In the genomic region with DNA sequence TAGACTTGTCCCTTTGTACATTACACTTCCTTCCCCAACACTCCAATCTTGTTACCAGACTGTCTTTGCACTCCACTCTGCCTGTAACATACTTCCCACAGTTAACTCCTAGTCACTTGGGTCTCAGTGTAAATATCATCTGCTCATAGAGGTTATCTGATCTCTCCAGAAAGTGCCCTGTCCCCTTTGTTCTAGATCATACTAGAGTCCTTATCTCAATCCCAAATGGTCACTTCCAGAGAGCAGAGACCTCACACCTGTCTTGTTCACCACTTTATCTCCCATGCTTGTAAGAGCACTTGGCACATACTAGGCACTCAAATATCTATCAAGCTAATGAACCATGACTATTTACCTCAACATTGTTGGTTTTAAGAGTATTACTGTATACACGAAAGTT, we compare ENCODE assay signal across 17 cellular contexts. TPM values are rescaled to one million over a fixed set of nuclear protein-coding genes. Genes with fewer than 3 reads are reported as not detected.
DNase-seq lines count a peak whose midpoint lies in the region; ATAC-seq lines count a peak whose summit lies in the region.
"Had no signal": no experiment of that assay in that cellular context is flagged by ENCODE, and none has a peak within 500 bp of the region (broad histone marks: within the 10 kb centered on the region; RNA-seq: fewer than 3 reads in every experiment).

No MANE protein-coding gene starts in this region.

- no peak for DNase-seq in activated naive CD4-positive, alpha-beta T cell treated with anti-CD3 and anti-CD28 coated beads, Interleukin-2, amount 50 U/mL, for 72 hours (ENCODE audit: low spot score in 2 of 2)
- DNase-seq in activated naive CD4-positive, alpha-beta T cell treated with anti-CD3 and anti-CD28 coated beads, Interleukin-2, amount 50 U/mL, for 16 hours: no peak
- DNase-seq in NCI-H2196 treated with DMSO at 0.1 percent for 48 hours (lab: John Stamatoyannopoulos, UW; ENCODE audit: unreplicated experiment): peak; percentile 58
- DNase-seq in effector memory CD8-positive, alpha-beta T cell: no peak
- no peak for DNase-seq in anterior cingulate cortex (lab: John Stamatoyannopoulos, UW)
- no peak for DNase-seq in NCI-H748 (lab: John Stamatoyannopoulos, UW; ENCODE audit: unreplicated experiment)
- DNase-seq in HCEC 1CT: no peak
- DNase-seq: activated CD4-positive, alpha-beta memory T cell treated with anti-CD3 and anti-CD28 coated beads, Interleukin-2, amount 10 ng/mL, durations not matched to agents 7 days and 5 days; activated T-cell treated with anti-CD3 and anti-CD28 coated beads, Interleukin-2, amount 50 U/mL, for 4 hours; gastrocnemius medialis; NCI-H1436 treated with DMSO at 0.1 percent for 48 hours; SHP77; stimulated activated CD4-positive, alpha-beta T cell treated with anti-CD3 and anti-CD28 coated beads, Interleukin-4, amount 100 ng/mL, for 1 hour; T-helper 1 cell had no signal

- H3K27me3 Mint-ChIP-seq in effector memory CD8-positive, alpha-beta T cell: no peaks in the 10 kb centered on the region
- no peaks in the 10 kb centered on the region for H3K27me3 Mint-ChIP-seq in stimulated activated memory B cell treated with anti-CD40 and anti-IgM and Interleukin-4, amounts not matched to agents 10 μg/mL and 1 μg/mL and 100 μg/mL, for 72 hours
- H3K27me3 Mint-ChIP-seq: activated CD4-positive, alpha-beta memory T cell treated with anti-CD3 and anti-CD28 coated beads, Interleukin-2, amount 10 ng/mL, durations not matched to agents 7 days and 5 days; progenitor cell of endocrine pancreas had no signal

- peak overlapping the region; percentile 21 to 63 for H3K27ac Mint-ChIP-seq in activated naive CD4-positive, alpha-beta T cell treated with anti-CD3 and anti-CD28 coated beads, Interleukin-2, amount 50 U/mL, for 72 hours
- peak overlapping the region; percentile 10 to 73 for H3K27ac Mint-ChIP-seq in effector memory CD8-positive, alpha-beta T cell
- peak overlapping the region; percentile 8 for H3K27ac Mint-ChIP-seq in stimulated activated memory B cell treated with anti-CD40 and anti-IgM and Interleukin-4, amounts not matched to agents 10 μg/mL and 1 μg/mL and 100 μg/mL, for 72 hours
- H3K27ac Mint-ChIP-seq: activated CD4-positive, alpha-beta memory T cell treated with anti-CD3 and anti-CD28 coated beads, Interleukin-2, amount 10 ng/mL, durations not matched to agents 7 days and 5 days; progenitor cell of endocrine pancreas had no signal

- peaks cover 27 to 58% of the 10 kb centered on the region in 2 donors for H3K4me1 Mint-ChIP-seq in effector memory CD8-positive, alpha-beta T cell (ENCODE audit: low read depth in 2 of 2)
- H3K4me1 Mint-ChIP-seq in stimulated activated memory B cell treated with anti-CD40 and anti-IgM and Interleukin-4, amounts not matched to agents 10 μg/mL and 1 μg/mL and 100 μg/mL, for 72 hours: peaks cover 49% of the 10 kb centered on the region

- H3K36me3 Mint-ChIP-seq in activated naive CD4-positive, alpha-beta T cell treated with anti-CD3 and anti-CD28 coated beads, Interleukin-2, amount 50 U/mL, for 72 hours: peaks cover 35 to 64% of the 10 kb centered on the region in 2 donors
- H3K36me3 Mint-ChIP-seq in effector memory CD8-positive, alpha-beta T cell (ENCODE audit: insufficient read depth): peaks cover 59% of the 10 kb centered on the region
- peaks cover 73% of the 10 kb centered on the region for H3K36me3 Mint-ChIP-seq in stimulated activated memory B cell treated with anti-CD40 and anti-IgM and Interleukin-4, amounts not matched to agents 10 μg/mL and 1 μg/mL and 100 μg/mL, for 72 hours

- peaks cover 8 to 11% of the 10 kb centered on the region in 2 donors for H3K9me3 Mint-ChIP-seq in activated naive CD4-positive, alpha-beta T cell treated with anti-CD3 and anti-CD28 coated beads, Interleukin-2, amount 50 U/mL, for 72 hours
- no peaks in the 10 kb centered on the region for H3K9me3 Mint-ChIP-seq in effector memory CD8-positive, alpha-beta T cell
- H3K9me3 Mint-ChIP-seq in stimulated activated memory B cell treated with anti-CD40 and anti-IgM and Interleukin-4, amounts not matched to agents 10 μg/mL and 1 μg/mL and 100 μg/mL, for 72 hours: no peaks in the 10 kb centered on the region

- no peak overlapping the region for H3K4me3 Mint-ChIP-seq in effector memory CD8-positive, alpha-beta T cell
- no peak overlapping the region for H3K4me3 Mint-ChIP-seq in stimulated activated memory B cell treated with anti-CD40 and anti-IgM and Interleukin-4, amounts not matched to agents 10 μg/mL and 1 μg/mL and 100 μg/mL, for 72 hours
- H3K4me3 Mint-ChIP-seq: activated CD4-positive, alpha-beta memory T cell treated with anti-CD3 and anti-CD28 coated beads, Interleukin-2, amount 10 ng/mL, durations not matched to agents 7 days and 5 days; activated T-cell treated with anti-CD3 and anti-CD28 coated beads, Interleukin-2, amount 50 U/mL, for 4 hours had no signal

- no peak for ATAC-seq in activated naive CD4-positive, alpha-beta T cell treated with anti-CD3 and anti-CD28 coated beads, Interleukin-2, amount 50 U/mL, for 72 hours
- no peak for ATAC-seq in effector memory CD8-positive, alpha-beta T cell (replicated peaks)
- no peak for ATAC-seq in stimulated activated memory B cell treated with anti-CD40 and anti-IgM and Interleukin-4, amounts not matched to agents 10 μg/mL and 1 μg/mL and 100 μg/mL, for 72 hours
- ATAC-seq: activated T-cell treated with anti-CD3 and anti-CD28 coated beads, Interleukin-2, amount 50 U/mL, for 4 hours; esophagus mucosa; gastrocnemius medialis had no signal

RNA-seq across cellular contexts. Expression of a gene that starts 30.4 kb away (rescaled TPM):
- 10 to 100 TPM; 43.1 to 45.0 TPM for total RNA-seq in activated naive CD4-positive, alpha-beta T cell treated with anti-CD3 and anti-CD28 coated beads, Interleukin-2, amount 50 U/mL, for 72 hours
